10 cellular contexts compared by ENCODE assay signal in genomic region chr19:47613165-47614146, GRCh38. TPM values are rescaled to one million over a fixed set of nuclear protein-coding genes. Genes with fewer than 3 reads are reported as not detected.
DNase-seq lines count a peak whose midpoint lies in the region; ATAC-seq and TF ChIP-seq lines count a peak whose summit lies in the region.
"Had no signal": no experiment of that assay in that cellular context is flagged by ENCODE, and none has a peak within 500 bp of the region (broad histone marks: within the 10 kb centered on the region; RNA-seq: fewer than 3 reads in every experiment).

No MANE protein-coding gene starts in this region.

- intact Hi-C loops in stomach (cut with DNase I; ENCODE audit: low total_unique reads) = no loop called here

- TF ChIP-seq POLR2A in stomach (IDR thresholded peaks at IDR 0.05) = no peak

- H3K27me3 ChIP-seq in iPS-15b (ENCODE audit: control insufficient read depth, insufficient read depth, low read length) (no peaks in the 10 kb centered on the region), stomach (no peaks in the 10 kb centered on the region)

- DNase-seq in NCI-H1436 (lab: John Stamatoyannopoulos, UW) (peak; percentile 40), NCI-H1436 treated with DMSO at 0.1 percent for 48 hours (lab: John Stamatoyannopoulos, UW) (no peak), stomach (no peak), NCI-H128 (lab: John Stamatoyannopoulos, UW; ENCODE audit: unreplicated experiment) (no peak)

- no peak for TF ChIP-seq CTCF in stomach (IDR thresholded peaks at IDR 0.05)

- H3K4me3 ChIP-seq in iPS-15b (ENCODE audit: low read depth, low read length) = no peak overlapping the region
- no peak overlapping the region for H3K4me3 ChIP-seq in stomach

- ATAC-seq in HG03460 (IDR thresholded peaks at IDR 0.05; ENCODE audit: unreplicated experiment) = no peak
- ATAC-seq in GM21390 (IDR thresholded peaks at IDR 0.05; ENCODE audit: unreplicated experiment) = no peak

- no peak for TF ChIP-seq EP300 in stomach (IDR thresholded peaks at IDR 0.05)

- H3K27ac ChIP-seq in angular gyrus (ENCODE audit: low read depth, low read length) (peak overlapping the region; percentile 86), stomach (peak overlapping the region; percentile 1 to 99 (median 57))
- H3K27ac ChIP-seq: KMS-11, parathyroid adenoma had no signal

- WGBS in stomach, 5 donors = 55 to 62% (median 61%) methylated on average over 15 to 16 of the region's 16 CpGs

- H3K9me3 ChIP-seq in iPS-15b (ENCODE audit: control insufficient read depth, insufficient read depth, low read length) (no peaks in the 10 kb centered on the region), stomach (no peaks in the 10 kb centered on the region)

- peak overlapping the region; percentile 70 for H3K9ac ChIP-seq in iPS-15b (ENCODE audit: low read depth, low read length)
- H3K9ac ChIP-seq: KMS-11, parathyroid adenoma had no signal

- H3K4me1 ChIP-seq in iPS-15b (ENCODE audit: control insufficient read depth, insufficient read depth, low read length) (peaks cover 14% of the 10 kb centered on the region), stomach (peaks cover 31 to 71% (median 54%) of the 10 kb centered on the region in 4 donors)
- H3K4me1 ChIP-seq: parathyroid adenoma had no signal

- H3K36me3 ChIP-seq in iPS-15b (ENCODE audit: control insufficient read depth, insufficient read depth, low read length) (no peaks in the 10 kb centered on the region), stomach (peaks cover 0 to 16% (median 4%) of the 10 kb centered on the region in 4 donors)

RNA-seq across cellular contexts. Expression of gene BICRA, which starts 4.5 kb away (rescaled TPM):
- total RNA-seq in stomach = 10 to 100 TPM in 4 of 5 donors, 1 to 10 TPM in 1; 8.3 to 13.4 (median 11.9) TPM
- 1 to 10 TPM; 2.7 to 4.2 (median 2.9) TPM for polyA plus RNA-seq in stomach

RNA-seq across cellular contexts. Expression of gene ZNF541, which starts 40.5 kb away (rescaled TPM):
- under 1 TPM in 1 of 5 donors, not detected in 4; 0.18 TPM for total RNA-seq in stomach
- under 1 TPM in 2 of 3 donors, not detected in 1; 0.08 to 0.19 TPM for polyA plus RNA-seq in stomach
